ENCODE assay signal across 2 cellular contexts in the genomic region with DNA sequence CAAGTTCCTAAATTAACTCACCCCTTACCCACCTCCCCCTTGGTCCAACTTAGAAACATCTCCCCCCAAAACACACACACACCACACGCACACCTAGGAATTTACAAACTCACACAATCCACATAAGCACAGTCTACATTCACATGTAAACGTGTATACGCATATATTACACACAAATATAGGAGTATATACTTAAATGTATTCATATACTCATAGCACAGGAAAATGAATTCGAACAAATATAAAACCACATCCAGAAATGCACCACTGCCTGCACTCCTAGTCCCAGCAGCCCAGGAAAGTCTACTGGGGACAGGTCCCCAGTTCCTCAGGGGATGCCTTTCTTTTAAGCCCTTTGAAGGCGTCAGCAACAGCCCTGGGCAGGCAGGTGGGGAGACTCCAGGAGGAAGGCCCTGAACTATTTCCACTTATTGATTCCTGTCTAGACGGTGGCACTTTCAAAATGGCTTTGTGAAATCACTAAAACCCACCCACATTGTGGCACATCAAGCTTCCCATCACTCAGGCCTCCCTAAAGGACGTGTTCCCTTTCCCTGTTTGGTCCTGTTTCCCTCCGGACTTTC.
TF ChIP-seq lines count a peak whose summit lies in the region.

No MANE protein-coding gene starts in this region.

TF ChIP-seq in GM23338, 12 proteins besides CTCF, POLR2A, EP300 and RAD21:
- TF ChIP-seq EZH2 (IDR thresholded peaks at IDR 0.05; ENCODE audit: low read depth, unreplicated experiment) (peak; percentile 49), JUNB (IDR thresholded peaks at IDR 0.05; ENCODE audit: unreplicated experiment) (no peak)
TF ChIP-seq in GM23338: peak in this region for 1.

TF ChIP-seq in H1, 55 proteins besides CTCF, POLR2A, EP300 and RAD21:
- no peak for TF ChIP-seq NANOG (IDR thresholded peaks at IDR 0.05; ENCODE audit: insufficient read depth, low read depth, low read length, poor library complexity, severe bottlenecking)
- no peak for TF ChIP-seq TBP (IDR thresholded peaks at IDR 0.05; ENCODE audit: low read depth, low read length)
- no peak for TF ChIP-seq SAP30 (IDR thresholded peaks at IDR 0.05; ENCODE audit: insufficient read depth, insufficient replicate concordance, low read length)
- TF ChIP-seq KDM5A (IDR thresholded peaks at IDR 0.05; ENCODE audit: low read length), result no peak
- TF ChIP-seq ATF2 (IDR thresholded peaks at IDR 0.05; ENCODE audit: low read length), result no peak
- TF ChIP-seq KDM1A (IDR thresholded peaks at IDR 0.05; ENCODE audit: borderline replicate concordance, low read length), result no peak
- no peak for TF ChIP-seq SP2 (IDR thresholded peaks at IDR 0.05; ENCODE audit: low read length)
- no peak for TF ChIP-seq POLR2AphosphoS5 (IDR thresholded peaks at IDR 0.05; ENCODE audit: low read depth, low read length)
- peak; percentile 7 for TF ChIP-seq RNF2 (IDR thresholded peaks at IDR 0.05; ENCODE audit: borderline replicate concordance, low read depth, low read length, missing control alignments, poor library complexity, severe bottlenecking)
- TF ChIP-seq SRF (IDR thresholded peaks at IDR 0.05; ENCODE audit: low read depth, low read length), result no peak
- no peak for TF ChIP-seq CHD7 (IDR thresholded peaks at IDR 0.05; ENCODE audit: insufficient replicate concordance, low read length)
- 0 out of 2 replicates have a peak, but pooled peaks have one; percentile 83 for TF ChIP-seq CBX8 (IDR thresholded peaks at IDR 0.05; ENCODE audit: borderline replicate concordance, low read depth, low read length)
- TF ChIP-seq NRF1 (IDR thresholded peaks at IDR 0.05; ENCODE audit: low read depth, low read length), result no peak
- TF ChIP-seq BCL11A (IDR thresholded peaks at IDR 0.05; ENCODE audit: low read depth in 2 of 2, low read length in 2 of 2), result no peak
- TF ChIP-seq BACH1 (IDR thresholded peaks at IDR 0.05; ENCODE audit: low read length), result no peak
- no peak for TF ChIP-seq FOSL1 (IDR thresholded peaks at IDR 0.05; ENCODE audit: insufficient read depth, low read depth, low read length)
- no peak for TF ChIP-seq CEBPB (IDR thresholded peaks at IDR 0.05; ENCODE audit: low read depth, low read length)
- no peak for TF ChIP-seq YY1 (IDR thresholded peaks at IDR 0.05; ENCODE audit: low read depth, low read length)
- no peak for TF ChIP-seq EZH2 (IDR thresholded peaks at IDR 0.05; ENCODE audit: low read depth, low read length, severe bottlenecking)
- no peak for TF ChIP-seq TCF12 (IDR thresholded peaks at IDR 0.05; ENCODE audit: low read depth, low read length)
- no peak for TF ChIP-seq CHD2 (IDR thresholded peaks at IDR 0.05; ENCODE audit: low read length)
- no peak for TF ChIP-seq HDAC2 (IDR thresholded peaks at IDR 0.05; ENCODE audit: borderline replicate concordance in 1 of 2, low read depth in 2 of 2, low read length in 2 of 2)
- peak; percentile 2; the same call in 1 of the 2 replicates for TF ChIP-seq SUZ12 (IDR thresholded peaks at IDR 0.05; ENCODE audit: low read length)
- TF ChIP-seq SIRT6 (IDR thresholded peaks at IDR 0.05; ENCODE audit: low read length), result no peak
- TF ChIP-seq TAF1 (IDR thresholded peaks at IDR 0.05; ENCODE audit: low read depth, low read length), result no peak
